ENCODE assay signal across 1 cellular context in genomic region chr7:30986738-30987137, GRCh38.
TF ChIP-seq lines count a peak whose summit lies in the region.

No MANE protein-coding gene starts in this region.

TF ChIP-seq in H1, 55 proteins besides CTCF, POLR2A, EP300 and RAD21:
- 0 out of 2 replicates have a peak, but pooled peaks have one; percentile 15 for TF ChIP-seq TAF1 (IDR thresholded peaks at IDR 0.05; ENCODE audit: low read depth, low read length)
- TF ChIP-seq CHD2 (IDR thresholded peaks at IDR 0.05; ENCODE audit: low read length): 0 out of 2 replicates have a peak, but pooled peaks have one; percentile 28
- no peak for TF ChIP-seq SUZ12 (IDR thresholded peaks at IDR 0.05; ENCODE audit: low read length)
- TF ChIP-seq TBP (IDR thresholded peaks at IDR 0.05; ENCODE audit: low read depth, low read length): peak; percentile 37; the same call in 1 of the 2 replicates
TF ChIP-seq in H1: peak in this region for 3.
